In the genomic region with DNA sequence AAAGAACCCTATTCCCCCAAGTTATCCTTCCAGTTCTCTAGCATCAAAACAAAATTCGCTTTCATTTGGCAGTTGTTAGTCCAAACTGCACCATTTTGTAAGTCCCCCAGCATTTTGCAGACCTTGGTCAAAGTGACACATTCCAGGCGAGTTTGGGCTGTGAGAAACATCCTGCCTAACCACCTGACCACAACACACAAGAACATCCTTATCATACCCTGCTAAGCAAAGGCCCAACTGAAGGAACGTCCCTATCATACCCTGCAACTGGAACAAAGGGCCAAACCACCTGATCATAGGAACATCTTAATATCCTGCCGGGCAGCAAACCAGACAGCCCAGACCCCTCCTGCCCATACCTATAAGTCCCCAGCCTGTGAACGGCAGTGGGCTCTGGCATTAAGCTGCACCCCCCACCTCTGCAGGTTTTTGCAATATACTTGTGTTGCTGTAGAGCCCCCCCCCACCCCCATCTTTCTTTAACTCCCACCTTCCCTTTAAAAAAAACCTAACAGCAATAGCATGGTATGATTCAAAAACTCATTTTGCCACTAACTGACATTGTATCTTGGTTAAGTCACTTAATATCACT, we compare ENCODE assay signal across 1 cellular context.
TF ChIP-seq lines count a peak whose summit lies in the region.

No MANE protein-coding gene starts in this region.

TF ChIP-seq in HepG2, 621 proteins besides CTCF, POLR2A, EP300 and RAD21 (continued from another document and continues in another):
- TF ChIP-seq, protein P1, sequence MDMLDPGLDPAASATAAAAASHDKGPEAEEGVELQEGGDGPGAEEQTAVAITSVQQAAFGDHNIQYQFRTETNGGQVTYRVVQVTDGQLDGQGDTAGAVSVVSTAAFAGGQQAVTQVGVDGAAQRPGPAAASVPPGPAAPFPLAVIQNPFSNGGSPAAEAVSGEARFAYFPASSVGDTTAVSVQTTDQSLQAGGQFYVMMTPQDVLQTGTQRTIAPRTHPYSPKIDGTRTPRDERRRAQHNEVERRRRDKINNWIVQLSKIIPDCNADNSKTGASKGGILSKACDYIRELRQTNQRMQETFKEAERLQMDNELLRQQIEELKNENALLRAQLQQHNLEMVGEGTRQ (IDR thresholded peaks at IDR 0.05; ENCODE audit: low read depth, low read length): peak; percentile 20; the same call in 1 of the 2 replicates
- TF ChIP-seq, protein P1 (CRISPR knock-in tag; IDR thresholded peaks at IDR 0.05; ENCODE audit: borderline replicate concordance): peak; percentile 30; the same call in 1 of the 2 replicates
- TF ChIP-seq ZNF75D (CRISPR knock-in tag; IDR thresholded peaks at IDR 0.05; ENCODE audit: borderline replicate concordance) (no peak), ZNF709 (CRISPR knock-in tag; IDR thresholded peaks at IDR 0.05) (no peak), ZC3H4 (CRISPR knock-in tag; IDR thresholded peaks at IDR 0.05; ENCODE audit: borderline replicate concordance) (no peak), HNRNPK (IDR thresholded peaks at IDR 0.05; ENCODE audit: low read depth, low read length, poor library complexity, severe bottlenecking) (peak; percentile 43), FOXO1 (CRISPR knock-in tag; IDR thresholded peaks at IDR 0.05) (peak; percentile 64; the same call in 1 of the 2 replicates), CREM (IDR thresholded peaks at IDR 0.05) (peak; percentile 23; the same call in 1 of the 2 replicates), CREM (CRISPR knock-in tag; IDR thresholded peaks at IDR 0.05) (no peak), JUNB (CRISPR knock-in tag; IDR thresholded peaks at IDR 0.05; ENCODE audit: borderline replicate concordance) (peak; percentile 79; the same call in 1 of the 2 replicates), ATF7 (IDR thresholded peaks at IDR 0.05) (peak; percentile 36), ATF7 (CRISPR knock-in tag; IDR thresholded peaks at IDR 0.05) (peak; percentile 93), ZNF773 (CRISPR knock-in tag; IDR thresholded peaks at IDR 0.05; ENCODE audit: borderline replicate concordance) (no peak), YEATS4 (CRISPR knock-in tag; IDR thresholded peaks at IDR 0.05; ENCODE audit: borderline replicate concordance) (peak; percentile 42; the same call in 1 of the 2 replicates), FOSL1 (CRISPR knock-in tag; IDR thresholded peaks at IDR 0.05; ENCODE audit: borderline replicate concordance) (peak; percentile 66; the same call in 1 of the 2 replicates), WIZ (CRISPR knock-in tag; IDR thresholded peaks at IDR 0.05) (peak; percentile 45; the same call in 1 of the 2 replicates), SP5 (CRISPR knock-in tag; IDR thresholded peaks at IDR 0.05; ENCODE audit: borderline replicate concordance, low read depth) (no peak), ZNF644 (CRISPR knock-in tag; IDR thresholded peaks at IDR 0.05; ENCODE audit: low read depth) (peak; percentile 80), TP53 (CRISPR knock-in tag; conservative IDR thresholded peaks at IDR 0.05) (no peak), SRSF4 (IDR thresholded peaks at IDR 0.05; ENCODE audit: low read depth, low read length, poor library complexity, severe bottlenecking) (no peak), ZNF44 (CRISPR knock-in tag; IDR thresholded peaks at IDR 0.05) (no peak), MED1 (CRISPR knock-in tag; IDR thresholded peaks at IDR 0.05) (peak; percentile 78), ZNF720 (CRISPR knock-in tag; IDR thresholded peaks at IDR 0.05) (no peak), EHMT2 (IDR thresholded peaks at IDR 0.05; ENCODE audit: borderline replicate concordance, low read depth, low read length) (peak; percentile 15; the same call in 1 of the 2 replicates), NFRKB (IDR thresholded peaks at IDR 0.05) (no peak), ZNF260 (CRISPR knock-in tag; IDR thresholded peaks at IDR 0.05; ENCODE audit: borderline replicate concordance, low read depth) (no peak), ZNF382 (CRISPR knock-in tag; IDR thresholded peaks at IDR 0.05; ENCODE audit: borderline replicate concordance) (no peak), MEIS2 (CRISPR knock-in tag; IDR thresholded peaks at IDR 0.05) (no peak), MXI1 (IDR thresholded peaks at IDR 0.05; ENCODE audit: borderline replicate concordance, low read depth, low read length) (peak; percentile 38; the same call in 1 of the 3 replicates), SIN3A (IDR thresholded peaks at IDR 0.05; ENCODE audit: borderline replicate concordance, low read depth, low read length) (peak; percentile 67; the same call in 1 of the 2 replicates), SALL1 (CRISPR knock-in tag; IDR thresholded peaks at IDR 0.05) (peak; percentile 62), NFIC (IDR thresholded peaks at IDR 0.05; ENCODE audit: low read length) (0 out of 2 replicates have a peak, but pooled peaks have one; percentile 32), REPIN1 (CRISPR knock-in tag; IDR thresholded peaks at IDR 0.05; ENCODE audit: borderline replicate concordance, low read depth) (no peak), SKI (IDR thresholded peaks at IDR 0.05; ENCODE audit: partially characterized antibody) (no peak), POGZ (CRISPR knock-in tag; IDR thresholded peaks at IDR 0.05) (peak; percentile 64)
- TF ChIP-seq, protein P2, sequence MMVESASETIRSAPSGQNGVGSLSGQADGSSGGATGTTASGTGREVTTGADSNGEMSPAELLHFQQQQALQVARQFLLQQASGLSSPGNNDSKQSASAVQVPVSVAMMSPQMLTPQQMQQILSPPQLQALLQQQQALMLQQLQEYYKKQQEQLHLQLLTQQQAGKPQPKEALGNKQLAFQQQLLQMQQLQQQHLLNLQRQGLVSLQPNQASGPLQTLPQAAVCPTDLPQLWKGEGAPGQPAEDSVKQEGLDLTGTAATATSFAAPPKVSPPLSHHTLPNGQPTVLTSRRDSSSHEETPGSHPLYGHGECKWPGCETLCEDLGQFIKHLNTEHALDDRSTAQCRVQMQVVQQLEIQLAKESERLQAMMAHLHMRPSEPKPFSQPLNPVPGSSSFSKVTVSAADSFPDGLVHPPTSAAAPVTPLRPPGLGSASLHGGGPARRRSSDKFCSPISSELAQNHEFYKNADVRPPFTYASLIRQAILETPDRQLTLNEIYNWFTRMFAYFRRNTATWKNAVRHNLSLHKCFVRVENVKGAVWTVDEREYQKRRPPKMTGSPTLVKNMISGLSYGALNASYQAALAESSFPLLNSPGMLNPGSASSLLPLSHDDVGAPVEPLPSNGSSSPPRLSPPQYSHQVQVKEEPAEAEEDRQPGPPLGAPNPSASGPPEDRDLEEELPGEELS (CRISPR knock-in tag; IDR thresholded peaks at IDR 0.05): peak; percentile 81
- TF ChIP-seq, protein P3, sequence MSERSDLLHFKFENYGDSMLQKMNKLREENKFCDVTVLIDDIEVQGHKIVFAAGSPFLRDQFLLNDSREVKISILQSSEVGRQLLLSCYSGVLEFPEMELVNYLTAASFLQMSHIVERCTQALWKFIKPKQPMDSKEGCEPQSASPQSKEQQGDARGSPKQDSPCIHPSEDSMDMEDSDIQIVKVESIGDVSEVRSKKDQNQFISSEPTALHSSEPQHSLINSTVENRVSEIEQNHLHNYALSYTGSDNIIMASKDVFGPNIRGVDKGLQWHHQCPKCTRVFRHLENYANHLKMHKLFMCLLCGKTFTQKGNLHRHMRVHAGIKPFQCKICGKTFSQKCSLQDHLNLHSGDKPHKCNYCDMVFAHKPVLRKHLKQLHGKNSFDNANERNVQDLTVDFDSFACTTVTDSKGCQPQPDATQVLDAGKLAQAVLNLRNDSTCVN (CRISPR knock-in tag; IDR thresholded peaks at IDR 0.05; ENCODE audit: borderline replicate concordance): no peak
- TF ChIP-seq, protein P4, sequence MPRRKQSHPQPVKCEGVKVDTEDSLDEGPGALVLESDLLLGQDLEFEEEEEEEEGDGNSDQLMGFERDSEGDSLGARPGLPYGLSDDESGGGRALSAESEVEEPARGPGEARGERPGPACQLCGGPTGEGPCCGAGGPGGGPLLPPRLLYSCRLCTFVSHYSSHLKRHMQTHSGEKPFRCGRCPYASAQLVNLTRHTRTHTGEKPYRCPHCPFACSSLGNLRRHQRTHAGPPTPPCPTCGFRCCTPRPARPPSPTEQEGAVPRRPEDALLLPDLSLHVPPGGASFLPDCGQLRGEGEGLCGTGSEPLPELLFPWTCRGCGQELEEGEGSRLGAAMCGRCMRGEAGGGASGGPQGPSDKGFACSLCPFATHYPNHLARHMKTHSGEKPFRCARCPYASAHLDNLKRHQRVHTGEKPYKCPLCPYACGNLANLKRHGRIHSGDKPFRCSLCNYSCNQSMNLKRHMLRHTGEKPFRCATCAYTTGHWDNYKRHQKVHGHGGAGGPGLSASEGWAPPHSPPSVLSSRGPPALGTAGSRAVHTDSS (CRISPR knock-in tag; conservative IDR thresholded peaks at IDR 0.05): no peak
- TF ChIP-seq, protein P5, sequence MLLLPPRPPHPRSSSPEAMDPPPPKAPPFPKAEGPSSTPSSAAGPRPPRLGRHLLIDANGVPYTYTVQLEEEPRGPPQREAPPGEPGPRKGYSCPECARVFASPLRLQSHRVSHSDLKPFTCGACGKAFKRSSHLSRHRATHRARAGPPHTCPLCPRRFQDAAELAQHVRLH (CRISPR knock-in tag; IDR thresholded peaks at IDR 0.05; ENCODE audit: borderline replicate concordance, low read depth): no peak
- TF ChIP-seq, protein P6, sequence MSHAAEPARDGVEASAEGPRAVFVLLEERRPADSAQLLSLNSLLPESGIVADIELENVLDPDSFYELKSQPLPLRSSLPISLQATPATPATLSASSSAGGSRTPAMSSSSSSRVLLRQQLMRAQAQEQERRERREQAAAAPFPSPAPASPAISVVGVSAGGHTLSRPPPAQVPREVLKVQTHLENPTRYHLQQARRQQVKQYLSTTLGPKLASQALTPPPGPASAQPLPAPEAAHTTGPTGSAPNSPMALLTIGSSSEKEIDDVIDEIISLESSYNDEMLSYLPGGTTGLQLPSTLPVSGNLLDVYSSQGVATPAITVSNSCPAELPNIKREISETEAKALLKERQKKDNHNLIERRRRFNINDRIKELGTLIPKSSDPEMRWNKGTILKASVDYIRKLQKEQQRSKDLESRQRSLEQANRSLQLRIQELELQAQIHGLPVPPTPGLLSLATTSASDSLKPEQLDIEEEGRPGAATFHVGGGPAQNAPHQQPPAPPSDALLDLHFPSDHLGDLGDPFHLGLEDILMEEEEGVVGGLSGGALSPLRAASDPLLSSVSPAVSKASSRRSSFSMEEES (CRISPR knock-in tag; IDR thresholded peaks at IDR 0.05): peak; percentile 89
- TF ChIP-seq, protein P7, sequence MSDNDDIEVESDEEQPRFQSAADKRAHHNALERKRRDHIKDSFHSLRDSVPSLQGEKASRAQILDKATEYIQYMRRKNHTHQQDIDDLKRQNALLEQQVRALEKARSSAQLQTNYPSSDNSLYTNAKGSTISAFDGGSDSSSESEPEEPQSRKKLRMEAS (IDR thresholded peaks at IDR 0.05): 0 out of 2 replicates have a peak, but pooled peaks have one; percentile 40
- TF ChIP-seq, protein P8, sequence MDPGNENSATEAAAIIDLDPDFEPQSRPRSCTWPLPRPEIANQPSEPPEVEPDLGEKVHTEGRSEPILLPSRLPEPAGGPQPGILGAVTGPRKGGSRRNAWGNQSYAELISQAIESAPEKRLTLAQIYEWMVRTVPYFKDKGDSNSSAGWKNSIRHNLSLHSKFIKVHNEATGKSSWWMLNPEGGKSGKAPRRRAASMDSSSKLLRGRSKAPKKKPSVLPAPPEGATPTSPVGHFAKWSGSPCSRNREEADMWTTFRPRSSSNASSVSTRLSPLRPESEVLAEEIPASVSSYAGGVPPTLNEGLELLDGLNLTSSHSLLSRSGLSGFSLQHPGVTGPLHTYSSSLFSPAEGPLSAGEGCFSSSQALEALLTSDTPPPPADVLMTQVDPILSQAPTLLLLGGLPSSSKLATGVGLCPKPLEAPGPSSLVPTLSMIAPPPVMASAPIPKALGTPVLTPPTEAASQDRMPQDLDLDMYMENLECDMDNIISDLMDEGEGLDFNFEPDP (CRISPR knock-in tag; conservative IDR thresholded peaks at IDR 0.05): no peak
- TF ChIP-seq, protein P9, sequence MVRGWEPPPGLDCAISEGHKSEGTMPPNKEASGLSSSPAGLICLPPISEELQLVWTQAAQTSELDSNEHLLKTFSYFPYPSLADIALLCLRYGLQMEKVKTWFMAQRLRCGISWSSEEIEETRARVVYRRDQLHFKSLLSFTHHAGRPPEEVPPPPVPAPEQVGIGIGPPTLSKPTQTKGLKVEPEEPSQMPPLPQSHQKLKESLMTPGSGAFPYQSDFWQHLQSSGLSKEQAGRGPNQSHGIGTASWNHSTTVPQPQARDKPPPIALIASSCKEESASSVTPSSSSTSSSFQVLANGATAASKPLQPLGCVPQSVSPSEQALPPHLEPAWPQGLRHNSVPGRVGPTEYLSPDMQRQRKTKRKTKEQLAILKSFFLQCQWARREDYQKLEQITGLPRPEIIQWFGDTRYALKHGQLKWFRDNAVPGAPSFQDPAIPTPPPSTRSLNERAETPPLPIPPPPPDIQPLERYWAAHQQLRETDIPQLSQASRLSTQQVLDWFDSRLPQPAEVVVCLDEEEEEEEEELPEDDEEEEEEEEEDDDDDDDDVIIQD (CRISPR knock-in tag; IDR thresholded peaks at IDR 0.05; ENCODE audit: low read depth): peak; percentile 53; the same call in 1 of the 2 replicates
- TF ChIP-seq, protein P10, sequence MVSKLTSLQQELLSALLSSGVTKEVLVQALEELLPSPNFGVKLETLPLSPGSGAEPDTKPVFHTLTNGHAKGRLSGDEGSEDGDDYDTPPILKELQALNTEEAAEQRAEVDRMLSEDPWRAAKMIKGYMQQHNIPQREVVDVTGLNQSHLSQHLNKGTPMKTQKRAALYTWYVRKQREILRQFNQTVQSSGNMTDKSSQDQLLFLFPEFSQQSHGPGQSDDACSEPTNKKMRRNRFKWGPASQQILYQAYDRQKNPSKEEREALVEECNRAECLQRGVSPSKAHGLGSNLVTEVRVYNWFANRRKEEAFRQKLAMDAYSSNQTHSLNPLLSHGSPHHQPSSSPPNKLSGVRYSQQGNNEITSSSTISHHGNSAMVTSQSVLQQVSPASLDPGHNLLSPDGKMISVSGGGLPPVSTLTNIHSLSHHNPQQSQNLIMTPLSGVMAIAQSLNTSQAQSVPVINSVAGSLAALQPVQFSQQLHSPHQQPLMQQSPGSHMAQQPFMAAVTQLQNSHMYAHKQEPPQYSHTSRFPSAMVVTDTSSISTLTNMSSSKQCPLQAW (CRISPR knock-in tag; IDR thresholded peaks at IDR 0.05): peak; percentile 52; the same call in 1 of the 2 replicates
- TF ChIP-seq, protein P11, sequence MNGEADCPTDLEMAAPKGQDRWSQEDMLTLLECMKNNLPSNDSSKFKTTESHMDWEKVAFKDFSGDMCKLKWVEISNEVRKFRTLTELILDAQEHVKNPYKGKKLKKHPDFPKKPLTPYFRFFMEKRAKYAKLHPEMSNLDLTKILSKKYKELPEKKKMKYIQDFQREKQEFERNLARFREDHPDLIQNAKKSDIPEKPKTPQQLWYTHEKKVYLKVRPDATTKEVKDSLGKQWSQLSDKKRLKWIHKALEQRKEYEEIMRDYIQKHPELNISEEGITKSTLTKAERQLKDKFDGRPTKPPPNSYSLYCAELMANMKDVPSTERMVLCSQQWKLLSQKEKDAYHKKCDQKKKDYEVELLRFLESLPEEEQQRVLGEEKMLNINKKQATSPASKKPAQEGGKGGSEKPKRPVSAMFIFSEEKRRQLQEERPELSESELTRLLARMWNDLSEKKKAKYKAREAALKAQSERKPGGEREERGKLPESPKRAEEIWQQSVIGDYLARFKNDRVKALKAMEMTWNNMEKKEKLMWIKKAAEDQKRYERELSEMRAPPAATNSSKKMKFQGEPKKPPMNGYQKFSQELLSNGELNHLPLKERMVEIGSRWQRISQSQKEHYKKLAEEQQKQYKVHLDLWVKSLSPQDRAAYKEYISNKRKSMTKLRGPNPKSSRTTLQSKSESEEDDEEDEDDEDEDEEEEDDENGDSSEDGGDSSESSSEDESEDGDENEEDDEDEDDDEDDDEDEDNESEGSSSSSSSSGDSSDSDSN (CRISPR knock-in tag; IDR thresholded peaks at IDR 0.05): no peak
